1 cellular context compared by ENCODE assay signal in the genomic region with DNA sequence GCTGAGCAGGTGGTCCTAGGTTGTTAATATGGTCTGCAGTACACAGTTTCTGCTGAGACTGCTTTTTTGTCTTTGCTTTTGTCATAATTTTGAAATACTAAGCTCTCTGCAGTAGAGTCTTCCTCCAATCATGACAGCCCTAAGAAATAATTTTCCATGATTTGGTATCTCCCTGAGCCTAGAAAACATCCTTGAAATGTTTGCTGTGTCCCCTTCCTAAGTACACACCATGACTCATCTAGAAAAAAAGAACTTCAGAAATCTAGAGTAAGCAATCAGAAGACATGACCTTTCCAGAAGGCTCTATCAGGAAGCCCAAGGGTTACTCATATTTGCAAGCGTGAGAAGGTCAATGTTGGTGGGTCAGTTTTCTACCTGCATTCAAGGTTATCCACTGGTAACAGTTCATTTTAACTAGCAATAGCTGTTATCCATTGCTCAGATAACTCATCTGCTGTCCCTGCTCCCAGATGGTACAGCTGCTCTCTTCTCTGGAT.
A peak's percentile ranks its signal among the peaks of the same experiment; 100 is the strongest.
TF ChIP-seq lines count a peak whose summit lies in the region.

No MANE protein-coding gene starts in this region.

TF ChIP-seq in HepG2, 621 proteins besides CTCF, POLR2A, EP300 and RAD21 (continued from another document and continues in another):
- TF ChIP-seq, protein P1, sequence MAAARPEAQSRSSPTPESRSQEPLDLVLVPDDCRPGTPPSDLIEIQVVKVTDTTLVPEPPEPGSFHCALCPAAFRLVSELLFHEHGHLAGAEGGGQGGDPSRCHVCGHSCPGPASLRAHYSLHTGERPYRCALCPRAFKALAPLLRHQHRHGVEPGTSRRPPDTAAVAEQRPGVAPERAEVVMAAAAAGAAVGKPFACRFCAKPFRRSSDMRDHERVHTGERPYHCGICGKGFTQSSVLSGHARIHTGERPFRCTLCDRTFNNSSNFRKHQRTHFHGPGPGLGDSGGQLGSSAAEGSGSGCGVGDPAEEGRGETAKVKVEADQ (CRISPR knock-in tag; IDR thresholded peaks at IDR 0.05; ENCODE audit: borderline replicate concordance): no peak
- TF ChIP-seq ZSCAN9 (CRISPR knock-in tag; IDR thresholded peaks at IDR 0.05; ENCODE audit: borderline replicate concordance): no peak
- TF ChIP-seq HNRNPUL1 (IDR thresholded peaks at IDR 0.05; ENCODE audit: low read depth, low read length): no peak
- TF ChIP-seq KAT2B (IDR thresholded peaks at IDR 0.05; ENCODE audit: borderline replicate concordance, low read depth, low read length): no peak
- TF ChIP-seq, protein P2, sequence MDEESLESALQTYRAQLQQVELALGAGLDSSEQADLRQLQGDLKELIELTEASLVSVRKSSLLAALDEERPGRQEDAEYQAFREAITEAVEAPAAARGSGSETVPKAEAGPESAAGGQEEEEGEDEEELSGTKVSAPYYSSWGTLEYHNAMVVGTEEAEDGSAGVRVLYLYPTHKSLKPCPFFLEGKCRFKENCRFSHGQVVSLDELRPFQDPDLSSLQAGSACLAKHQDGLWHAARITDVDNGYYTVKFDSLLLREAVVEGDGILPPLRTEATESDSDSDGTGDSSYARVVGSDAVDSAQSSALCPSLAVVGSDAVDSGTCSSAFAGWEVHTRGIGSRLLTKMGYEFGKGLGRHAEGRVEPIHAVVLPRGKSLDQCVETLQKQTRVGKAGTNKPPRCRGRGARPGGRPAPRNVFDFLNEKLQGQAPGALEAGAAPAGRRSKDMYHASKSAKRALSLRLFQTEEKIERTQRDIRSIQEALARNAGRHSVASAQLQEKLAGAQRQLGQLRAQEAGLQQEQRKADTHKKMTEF (CRISPR knock-in tag; IDR thresholded peaks at IDR 0.05): 0 out of 2 replicates have a peak, but pooled peaks have one; percentile 52
- peak; percentile 36; the same call in 1 of the 2 replicates for TF ChIP-seq ZNF878 (CRISPR knock-in tag; IDR thresholded peaks at IDR 0.05)
- TF ChIP-seq ZNF333 (CRISPR knock-in tag; IDR thresholded peaks at IDR 0.05; ENCODE audit: borderline replicate concordance): no peak
- TF ChIP-seq, protein P3, sequence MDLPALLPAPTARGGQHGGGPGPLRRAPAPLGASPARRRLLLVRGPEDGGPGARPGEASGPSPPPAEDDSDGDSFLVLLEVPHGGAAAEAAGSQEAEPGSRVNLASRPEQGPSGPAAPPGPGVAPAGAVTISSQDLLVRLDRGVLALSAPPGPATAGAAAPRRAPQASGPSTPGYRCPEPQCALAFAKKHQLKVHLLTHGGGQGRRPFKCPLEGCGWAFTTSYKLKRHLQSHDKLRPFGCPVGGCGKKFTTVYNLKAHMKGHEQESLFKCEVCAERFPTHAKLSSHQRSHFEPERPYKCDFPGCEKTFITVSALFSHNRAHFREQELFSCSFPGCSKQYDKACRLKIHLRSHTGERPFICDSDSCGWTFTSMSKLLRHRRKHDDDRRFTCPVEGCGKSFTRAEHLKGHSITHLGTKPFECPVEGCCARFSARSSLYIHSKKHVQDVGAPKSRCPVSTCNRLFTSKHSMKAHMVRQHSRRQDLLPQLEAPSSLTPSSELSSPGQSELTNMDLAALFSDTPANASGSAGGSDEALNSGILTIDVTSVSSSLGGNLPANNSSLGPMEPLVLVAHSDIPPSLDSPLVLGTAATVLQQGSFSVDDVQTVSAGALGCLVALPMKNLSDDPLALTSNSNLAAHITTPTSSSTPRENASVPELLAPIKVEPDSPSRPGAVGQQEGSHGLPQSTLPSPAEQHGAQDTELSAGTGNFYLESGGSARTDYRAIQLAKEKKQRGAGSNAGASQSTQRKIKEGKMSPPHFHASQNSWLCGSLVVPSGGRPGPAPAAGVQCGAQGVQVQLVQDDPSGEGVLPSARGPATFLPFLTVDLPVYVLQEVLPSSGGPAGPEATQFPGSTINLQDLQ (CRISPR knock-in tag; IDR thresholded peaks at IDR 0.05): no peak
- no peak for TF ChIP-seq ZNF207 (IDR thresholded peaks at IDR 0.05; ENCODE audit: borderline replicate concordance)
- TF ChIP-seq, protein P4, sequence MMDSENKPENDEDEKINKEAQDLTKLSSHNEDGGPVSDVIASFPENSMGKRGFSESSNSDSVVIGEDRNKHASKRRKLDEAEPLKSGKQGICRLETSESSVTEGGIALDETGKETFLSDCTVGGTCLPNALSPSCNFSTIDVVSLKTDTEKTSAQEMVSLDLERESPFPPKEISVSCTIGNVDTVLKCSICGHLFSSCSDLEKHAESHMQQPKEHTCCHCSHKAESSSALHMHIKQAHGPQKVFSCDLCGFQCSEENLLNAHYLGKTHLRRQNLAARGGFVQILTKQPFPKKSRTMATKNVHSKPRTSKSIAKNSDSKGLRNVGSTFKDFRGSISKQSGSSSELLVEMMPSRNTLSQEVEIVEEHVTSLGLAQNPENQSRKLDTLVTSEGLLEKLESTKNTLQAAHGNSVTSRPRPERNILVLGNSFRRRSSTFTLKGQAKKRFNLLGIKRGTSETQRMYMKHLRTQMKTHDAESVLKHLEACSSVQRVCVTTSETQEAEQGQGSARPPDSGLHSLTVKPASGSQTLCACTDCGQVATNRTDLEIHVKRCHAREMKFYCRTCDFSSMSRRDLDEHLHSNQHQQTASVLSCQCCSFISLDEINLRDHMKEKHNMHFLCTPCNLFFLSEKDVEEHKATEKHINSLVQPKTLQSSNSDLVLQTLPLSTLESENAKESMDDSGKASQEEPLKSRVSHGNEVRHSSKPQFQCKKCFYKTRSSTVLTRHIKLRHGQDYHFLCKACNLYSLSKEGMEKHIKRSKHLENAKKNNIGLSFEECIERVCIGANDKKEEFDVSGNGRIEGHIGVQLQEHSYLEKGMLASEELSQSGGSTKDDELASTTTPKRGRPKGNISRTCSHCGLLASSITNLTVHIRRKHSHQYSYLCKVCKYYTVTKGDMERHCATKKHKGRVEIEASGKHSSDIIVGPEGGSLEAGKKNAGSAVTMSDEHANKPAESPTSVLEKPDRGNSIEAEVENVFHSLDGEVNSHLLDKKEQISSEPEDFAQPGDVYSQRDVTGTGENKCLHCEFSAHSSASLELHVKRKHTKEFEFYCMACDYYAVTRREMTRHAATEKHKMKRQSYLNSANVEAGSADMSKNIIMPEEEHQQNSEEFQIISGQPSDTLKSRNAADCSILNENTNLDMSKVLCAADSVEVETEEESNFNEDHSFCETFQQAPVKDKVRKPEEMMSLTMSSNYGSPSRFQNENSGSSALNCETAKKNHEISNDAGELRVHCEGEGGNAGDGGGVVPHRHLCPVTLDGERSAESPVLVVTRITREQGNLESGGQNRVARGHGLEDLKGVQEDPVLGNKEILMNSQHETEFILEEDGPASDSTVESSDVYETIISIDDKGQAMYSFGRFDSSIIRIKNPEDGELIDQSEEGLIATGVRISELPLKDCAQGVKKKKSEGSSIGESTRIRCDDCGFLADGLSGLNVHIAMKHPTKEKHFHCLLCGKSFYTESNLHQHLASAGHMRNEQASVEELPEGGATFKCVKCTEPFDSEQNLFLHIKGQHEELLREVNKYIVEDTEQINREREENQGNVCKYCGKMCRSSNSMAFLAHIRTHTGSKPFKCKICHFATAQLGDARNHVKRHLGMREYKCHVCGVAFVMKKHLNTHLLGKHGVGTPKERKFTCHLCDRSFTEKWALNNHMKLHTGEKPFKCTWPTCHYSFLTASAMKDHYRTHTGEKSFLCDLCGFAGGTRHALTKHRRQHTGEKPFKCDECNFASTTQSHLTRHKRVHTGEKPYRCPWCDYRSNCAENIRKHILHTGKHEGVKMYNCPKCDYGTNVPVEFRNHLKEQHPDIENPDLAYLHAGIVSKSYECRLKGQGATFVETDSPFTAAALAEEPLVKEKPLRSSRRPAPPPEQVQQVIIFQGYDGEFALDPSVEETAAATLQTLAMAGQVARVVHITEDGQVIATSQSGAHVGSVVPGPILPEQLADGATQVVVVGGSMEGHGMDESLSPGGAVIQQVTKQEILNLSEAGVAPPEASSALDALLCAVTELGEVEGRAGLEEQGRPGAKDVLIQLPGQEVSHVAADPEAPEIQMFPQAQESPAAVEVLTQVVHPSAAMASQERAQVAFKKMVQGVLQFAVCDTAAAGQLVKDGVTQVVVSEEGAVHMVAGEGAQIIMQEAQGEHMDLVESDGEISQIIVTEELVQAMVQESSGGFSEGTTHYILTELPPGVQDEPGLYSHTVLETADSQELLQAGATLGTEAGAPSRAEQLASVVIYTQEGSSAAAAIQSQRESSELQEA (CRISPR knock-in tag; IDR thresholded peaks at IDR 0.05; ENCODE audit: not compliant biosample characterization): no peak
- TF ChIP-seq TOPORS (CRISPR knock-in tag; IDR thresholded peaks at IDR 0.05): no peak
- TF ChIP-seq ZIK1 (CRISPR knock-in tag; IDR thresholded peaks at IDR 0.05; ENCODE audit: borderline replicate concordance, low read depth): no peak
- TF ChIP-seq, protein P5, sequence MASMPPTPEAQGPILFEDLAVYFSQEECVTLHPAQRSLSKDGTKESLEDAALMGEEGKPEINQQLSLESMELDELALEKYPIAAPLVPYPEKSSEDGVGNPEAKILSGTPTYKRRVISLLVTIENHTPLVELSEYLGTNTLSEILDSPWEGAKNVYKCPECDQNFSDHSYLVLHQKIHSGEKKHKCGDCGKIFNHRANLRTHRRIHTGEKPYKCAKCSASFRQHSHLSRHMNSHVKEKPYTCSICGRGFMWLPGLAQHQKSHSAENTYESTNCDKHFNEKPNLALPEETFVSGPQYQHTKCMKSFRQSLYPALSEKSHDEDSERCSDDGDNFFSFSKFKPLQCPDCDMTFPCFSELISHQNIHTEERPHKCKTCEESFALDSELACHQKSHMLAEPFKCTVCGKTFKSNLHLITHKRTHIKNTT (CRISPR knock-in tag; IDR thresholded peaks at IDR 0.05): no peak
- TF ChIP-seq ZNF367 (CRISPR knock-in tag; IDR thresholded peaks at IDR 0.05; ENCODE audit: borderline replicate concordance): no peak
- TF ChIP-seq, protein P6, sequence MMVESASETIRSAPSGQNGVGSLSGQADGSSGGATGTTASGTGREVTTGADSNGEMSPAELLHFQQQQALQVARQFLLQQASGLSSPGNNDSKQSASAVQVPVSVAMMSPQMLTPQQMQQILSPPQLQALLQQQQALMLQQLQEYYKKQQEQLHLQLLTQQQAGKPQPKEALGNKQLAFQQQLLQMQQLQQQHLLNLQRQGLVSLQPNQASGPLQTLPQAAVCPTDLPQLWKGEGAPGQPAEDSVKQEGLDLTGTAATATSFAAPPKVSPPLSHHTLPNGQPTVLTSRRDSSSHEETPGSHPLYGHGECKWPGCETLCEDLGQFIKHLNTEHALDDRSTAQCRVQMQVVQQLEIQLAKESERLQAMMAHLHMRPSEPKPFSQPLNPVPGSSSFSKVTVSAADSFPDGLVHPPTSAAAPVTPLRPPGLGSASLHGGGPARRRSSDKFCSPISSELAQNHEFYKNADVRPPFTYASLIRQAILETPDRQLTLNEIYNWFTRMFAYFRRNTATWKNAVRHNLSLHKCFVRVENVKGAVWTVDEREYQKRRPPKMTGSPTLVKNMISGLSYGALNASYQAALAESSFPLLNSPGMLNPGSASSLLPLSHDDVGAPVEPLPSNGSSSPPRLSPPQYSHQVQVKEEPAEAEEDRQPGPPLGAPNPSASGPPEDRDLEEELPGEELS (CRISPR knock-in tag; IDR thresholded peaks at IDR 0.05): peak; percentile 75
- peak; percentile 80 for TF ChIP-seq RARA (CRISPR knock-in tag; IDR thresholded peaks at IDR 0.05)
- no peak for TF ChIP-seq ZNF570 (CRISPR knock-in tag; IDR thresholded peaks at IDR 0.05; ENCODE audit: borderline replicate concordance)
- no peak for TF ChIP-seq ZNF616 (CRISPR knock-in tag; IDR thresholded peaks at IDR 0.05; ENCODE audit: low read depth)
- no peak for TF ChIP-seq FOXJ3 (CRISPR knock-in tag; IDR thresholded peaks at IDR 0.05; ENCODE audit: borderline replicate concordance)
- TF ChIP-seq ZNF883 (CRISPR knock-in tag; IDR thresholded peaks at IDR 0.05; ENCODE audit: not compliant biosample characterization): no peak
- no peak; the same call in 1 of the 2 replicates for TF ChIP-seq NFIC (IDR thresholded peaks at IDR 0.05; ENCODE audit: low read length)
- no peak for TF ChIP-seq GTF2F1 (IDR thresholded peaks at IDR 0.05; ENCODE audit: low read length)
- 0 out of 2 replicates have a peak, but pooled peaks have one; percentile 32 for TF ChIP-seq ZMYM4 (CRISPR knock-in tag; IDR thresholded peaks at IDR 0.05)
- TF ChIP-seq NR2F2 (IDR thresholded peaks at IDR 0.05; ENCODE audit: borderline replicate concordance, low read depth): peak; percentile 72; the same call in 1 of the 2 replicates
- TF ChIP-seq ZNF792 (CRISPR knock-in tag; IDR thresholded peaks at IDR 0.05): 0 out of 2 replicates have a peak, but pooled peaks have one; percentile 53
- TF ChIP-seq ZSCAN12 (CRISPR knock-in tag; IDR thresholded peaks at IDR 0.05): no peak
- TF ChIP-seq MYNN (CRISPR knock-in tag; IDR thresholded peaks at IDR 0.05; ENCODE audit: low read depth): no peak
- TF ChIP-seq, protein P7, sequence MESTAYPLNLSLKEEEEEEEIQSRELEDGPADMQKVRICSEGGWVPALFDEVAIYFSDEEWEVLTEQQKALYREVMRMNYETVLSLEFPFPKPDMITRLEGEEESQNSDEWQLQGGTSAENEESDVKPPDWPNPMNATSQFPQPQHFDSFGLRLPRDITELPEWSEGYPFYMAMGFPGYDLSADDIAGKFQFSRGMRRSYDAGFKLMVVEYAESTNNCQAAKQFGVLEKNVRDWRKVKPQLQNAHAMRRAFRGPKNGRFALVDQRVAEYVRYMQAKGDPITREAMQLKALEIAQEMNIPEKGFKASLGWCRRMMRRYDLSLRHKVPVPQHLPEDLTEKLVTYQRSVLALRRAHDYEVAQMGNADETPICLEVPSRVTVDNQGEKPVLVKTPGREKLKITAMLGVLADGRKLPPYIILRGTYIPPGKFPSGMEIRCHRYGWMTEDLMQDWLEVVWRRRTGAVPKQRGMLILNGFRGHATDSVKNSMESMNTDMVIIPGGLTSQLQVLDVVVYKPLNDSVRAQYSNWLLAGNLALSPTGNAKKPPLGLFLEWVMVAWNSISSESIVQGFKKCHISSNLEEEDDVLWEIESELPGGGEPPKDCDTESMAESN (CRISPR knock-in tag; conservative IDR thresholded peaks at IDR 0.05): no peak
- TF ChIP-seq RELA (CRISPR knock-in tag; IDR thresholded peaks at IDR 0.05): no peak
- TF ChIP-seq ZNF124 (CRISPR knock-in tag; IDR thresholded peaks at IDR 0.05): no peak
- no peak for TF ChIP-seq RBAK (CRISPR knock-in tag; IDR thresholded peaks at IDR 0.05)
- TF ChIP-seq HNRNPK (IDR thresholded peaks at IDR 0.05; ENCODE audit: low read depth, low read length, poor library complexity, severe bottlenecking): no peak
- TF ChIP-seq, protein P8, sequence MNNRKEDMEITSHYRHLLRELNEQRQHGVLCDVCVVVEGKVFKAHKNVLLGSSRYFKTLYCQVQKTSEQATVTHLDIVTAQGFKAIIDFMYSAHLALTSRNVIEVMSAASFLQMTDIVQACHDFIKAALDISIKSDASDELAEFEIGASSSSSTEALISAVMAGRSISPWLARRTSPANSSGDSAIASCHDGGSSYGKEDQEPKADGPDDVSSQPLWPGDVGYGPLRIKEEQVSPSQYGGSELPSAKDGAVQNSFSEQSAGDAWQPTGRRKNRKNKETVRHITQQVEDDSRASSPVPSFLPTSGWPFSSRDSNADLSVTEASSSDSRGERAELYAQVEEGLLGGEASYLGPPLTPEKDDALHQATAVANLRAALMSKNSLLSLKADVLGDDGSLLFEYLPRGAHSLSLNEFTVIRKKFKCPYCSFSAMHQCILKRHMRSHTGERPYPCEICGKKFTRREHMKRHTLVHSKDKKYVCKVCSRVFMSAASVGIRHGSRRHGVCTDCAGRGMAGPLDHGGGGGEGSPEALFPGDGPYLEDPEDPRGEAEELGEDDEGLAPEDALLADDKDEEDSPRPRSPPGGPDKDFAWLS (CRISPR knock-in tag; IDR thresholded peaks at IDR 0.05; ENCODE audit: borderline replicate concordance): no peak
